ENCODE assay signal across 26 cellular contexts in the genomic region with DNA sequence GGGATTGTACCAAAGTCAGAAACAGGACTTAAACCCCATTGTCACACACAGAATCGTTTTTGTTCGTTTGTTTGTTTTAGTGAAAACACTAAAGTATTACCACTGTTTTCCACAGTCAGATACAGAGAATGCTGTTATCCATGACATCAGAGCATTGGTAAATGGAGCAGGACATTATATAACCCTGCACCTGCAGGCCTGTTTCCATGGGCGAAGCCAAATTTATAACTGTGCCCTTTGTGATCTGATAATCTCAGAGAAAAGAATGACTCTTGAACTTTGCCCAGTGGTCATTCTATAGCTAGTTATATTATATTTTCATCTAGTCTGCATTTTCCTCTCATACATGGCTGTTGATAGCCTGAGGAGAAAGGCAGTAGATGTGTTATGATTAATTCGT.
"Had no signal": no experiment of that assay in that cellular context is flagged by ENCODE, and none has a peak within 500 bp of the region (broad histone marks: within the 10 kb centered on the region; RNA-seq: fewer than 3 reads in every experiment).

No MANE protein-coding gene starts in this region.

- H3K4me3 ChIP-seq: ascending aorta, body of pancreas, SK-N-MC had no signal

- DNase-seq: activated B cell treated with CpG ODN at 0.5 μM for 24 hours; activated CD4-positive, alpha-beta T cell treated with anti-CD3 and anti-CD28 coated beads for 1 hour; activated CD4-positive, alpha-beta T cell treated with anti-CD3 and anti-CD28 coated beads, Interleukin-2, amount 10 ng/mL, durations not matched to agents 24 days and 14 days; activated CD4-positive, alpha-beta T cell treated with anti-CD3 and anti-CD28 coated beads, Interleukin-2, amount 50 U/mL, for 48 hours; activated CD8-positive, alpha-beta memory T cell treated with anti-CD3 and anti-CD28 coated beads, Interleukin-2, amount 10 ng/mL, durations not matched to agents 7 days and 5 days; activated effector memory CD4-positive, alpha-beta T cell treated with Interleukin-2 at 50 U/mL for 16 hours; activated naive CD4-positive, alpha-beta T cell; activated T-cell treated with anti-CD3 and anti-CD28 coated beads, Interleukin-2, amount 50 U/mL, for 24 hours; body of pancreas; KG1; NCI-H1092; NCI-H1417; NCI-H1930; NCI-H2171; NCI-H2227 treated with DMSO at 0.1 percent for 48 hours; NCI-H526; NK-92 treated with Interleukin-12 subunit alpha and Interleukin-12 subunit beta, amount 100 ng/mL, for 24 hours; OCI-M1; RPMI8226; T-cell; T-helper 2 cell; T1000 had no signal

- H3K27me3 ChIP-seq: ascending aorta, body of pancreas had no signal

- H3K27ac ChIP-seq: ascending aorta, body of pancreas, SK-N-MC had no signal

- H3K9me3 ChIP-seq: ascending aorta, body of pancreas had no signal

- H3K4me1 ChIP-seq: ascending aorta, body of pancreas had no signal

- ATAC-seq: activated CD8-positive, alpha-beta memory T cell treated with anti-CD3 and anti-CD28 coated beads, Interleukin-2, amount 10 ng/mL, durations not matched to agents 7 days and 5 days; body of pancreas; Panc1; Right ventricle myocardium inferior; T-cell had no signal

- H3K36me3 ChIP-seq: ascending aorta had no signal
